28 cellular contexts compared by ENCODE assay signal in genomic region chr4:184595430-184595829, GRCh38.
"Had no signal": no experiment of that assay in that cellular context is flagged by ENCODE, and none has a peak within 500 bp of the region (broad histone marks: within the 10 kb centered on the region; RNA-seq: fewer than 3 reads in every experiment).

No MANE protein-coding gene starts in this region.

- H3K79me2 ChIP-seq: parathyroid adenoma had no signal

- H3K27me3 ChIP-seq: neural progenitor cell, ovary, spleen, suprapubic skin, testis, tibial artery, transverse colon, upper lobe of right lung, uterus had no signal

- DNase-seq: natural killer cell; occipital lobe; ovary; posterior cingulate gyrus; psoas muscle; right cardiac atrium; spleen; stimulated activated CD4-positive, alpha-beta T cell treated with anti-CD3 and anti-CD28 coated beads, Interleukin-12 subunit alpha, Interleukin-12 subunit beta, amount 100 ng/mL, for 4 hours; stimulated activated CD4-positive, alpha-beta T cell treated with anti-CD3 and anti-CD28 coated beads, Interleukin-1b, Interleukin-23, amount 100 ng/mL, for 48 hours; stimulated activated CD4-positive, alpha-beta T cell treated with anti-CD3 and anti-CD28 coated beads, Interleukin-4, amount 100 ng/mL, for 1 hour; stimulated activated CD4-positive, alpha-beta T cell treated with anti-CD3 and anti-CD28 coated beads, Interleukin-4, amount 100 ng/mL, for 4 hours; stimulated activated CD8-positive, alpha-beta memory T cell treated with anti-CD3 and anti-CD28 coated beads, Interleukin-4, amount 100 ng/mL, for 48 hours; stimulated activated naive CD4-positive, alpha-beta T cell; stimulated activated naive CD8-positive, alpha-beta T cell treated with anti-CD3 and anti-CD28 coated beads, Interleukin-15, amount 100 ng/mL, for 72 hours; stimulated activated naive CD8-positive, alpha-beta T cell treated with anti-CD3 and anti-CD28 coated beads, Interleukin-15, Interleukin-2, amounts not matched to agents 100 U/mL and 50 U/mL, for 24 hours; substantia nigra; testis; tibial artery; transverse colon; upper lobe of right lung; uterus had no signal

- H3K9me3 ChIP-seq: ovary, psoas muscle, spleen, suprapubic skin, testis, tibial artery, transverse colon, upper lobe of right lung, uterus had no signal

- H3K9ac ChIP-seq: neural progenitor cell, parathyroid adenoma had no signal

- H3K27ac ChIP-seq: neural progenitor cell, ovary, parathyroid adenoma, psoas muscle, skin epidermis, suprapubic skin, testis, tibial artery, transverse colon, upper lobe of right lung, uterus had no signal

- ATAC-seq: natural killer cell; psoas muscle; right cardiac atrium; sciatic nerve; stimulated activated memory B cell treated with anti-CD40 and anti-IgM and Interleukin-4, amounts not matched to agents 10 μg/mL and 1 μg/mL and 100 μg/mL, for 72 hours; stimulated activated naive CD8-positive, alpha-beta T cell treated with anti-CD3 and anti-CD28 coated beads, Interleukin-15, amount 100 ng/mL, for 72 hours; stimulated activated naive CD8-positive, alpha-beta T cell treated with anti-CD3 and anti-CD28 coated beads, Interleukin-15, Interleukin-2, amounts not matched to agents 100 U/mL and 50 U/mL, for 24 hours; upper lobe of right lung had no signal

- H3K36me3 ChIP-seq: neural progenitor cell, ovary, spleen, suprapubic skin, tibial artery, transverse colon, upper lobe of right lung, uterus had no signal

- H3K4me3 ChIP-seq: neural progenitor cell, ovary, psoas muscle, skin epidermis, smooth muscle cell, spleen, suprapubic skin, testis, tibial artery, transverse colon, upper lobe of right lung, uterus had no signal

- H3K4me2 ChIP-seq: neural progenitor cell, smooth muscle cell had no signal

- H3K4me1 ChIP-seq: neural progenitor cell, parathyroid adenoma, psoas muscle, suprapubic skin, testis, tibial artery, transverse colon, upper lobe of right lung, uterus had no signal

- H2AFZ ChIP-seq: neural progenitor cell, parathyroid adenoma had no signal
